17 cellular contexts compared by ENCODE assay signal in genomic region chr11:104000798-104001197, GRCh38. TPM values are rescaled to one million over a fixed set of nuclear protein-coding genes. Genes with fewer than 3 reads are reported as not detected.
DNase-seq lines count a peak whose midpoint lies in the region; ATAC-seq and TF ChIP-seq lines count a peak whose summit lies in the region.
"Had no signal": no experiment of that assay in that cellular context is flagged by ENCODE, and none has a peak within 500 bp of the region (broad histone marks: within the 10 kb centered on the region; RNA-seq: fewer than 3 reads in every experiment).

No MANE protein-coding gene starts in this region.

- H3K9me3 Mint-ChIP-seq in endothelial cell (ENCODE audit: unreplicated experiment) = no peaks in the 10 kb centered on the region
- no peaks in the 10 kb centered on the region for H3K9me3 Mint-ChIP-seq in activated CD8-positive, alpha-beta T cell treated with anti-CD3 and anti-CD28 coated beads for 36 hours
- H3K9me3 Mint-ChIP-seq: CD4-positive, alpha-beta memory T cell had no signal

- H3K36me3 Mint-ChIP-seq in endothelial cell (ENCODE audit: low read depth, unreplicated experiment) = no peaks in the 10 kb centered on the region
- H3K36me3 Mint-ChIP-seq in activated CD8-positive, alpha-beta T cell treated with anti-CD3 and anti-CD28 coated beads for 36 hours (ENCODE audit: low read depth) = no peaks in the 10 kb centered on the region
- H3K36me3 Mint-ChIP-seq: CD4-positive, alpha-beta memory T cell had no signal

- H2AFZ ChIP-seq in ACC112 (ENCODE audit: low read length, unreplicated experiment) = no peak overlapping the region

- POLR2A ChIA-PET in activated CD8-positive, alpha-beta T cell treated with anti-CD3 and anti-CD28 coated beads for 36 hours (lab: Charles Lee) = no interaction called here

- no peaks in the 10 kb centered on the region for H3K27me3 Mint-ChIP-seq in endothelial cell (ENCODE audit: unreplicated experiment)
- no peaks in the 10 kb centered on the region for H3K27me3 Mint-ChIP-seq in activated CD8-positive, alpha-beta T cell treated with anti-CD3 and anti-CD28 coated beads for 36 hours

- H3K36me3 ChIP-seq in ACC112 (ENCODE audit: insufficient read depth, low read length) = no peaks in the 10 kb centered on the region
- H3K36me3 ChIP-seq: BE2C had no signal

- no peak for ATAC-seq in GM18502 (IDR thresholded peaks at IDR 0.05; ENCODE audit: poor library complexity, unreplicated experiment)
- no peak for ATAC-seq in GM19397 (IDR thresholded peaks at IDR 0.05; ENCODE audit: unreplicated experiment)
- ATAC-seq in activated CD8-positive, alpha-beta T cell treated with anti-CD3 and anti-CD28 coated beads for 36 hours = no peak

- CTCF ChIA-PET in activated CD8-positive, alpha-beta T cell treated with anti-CD3 and anti-CD28 coated beads for 36 hours (lab: Charles Lee) = no interaction called here

- no peak overlapping the region for H3K27ac Mint-ChIP-seq in endothelial cell (ENCODE audit: unreplicated experiment)
- H3K27ac Mint-ChIP-seq in activated CD8-positive, alpha-beta T cell treated with anti-CD3 and anti-CD28 coated beads for 36 hours = no peak overlapping the region
- H3K27ac Mint-ChIP-seq: CD4-positive, alpha-beta memory T cell; H9 had no signal

- TF ChIP-seq CTCF in fibroblast of pulmonary artery (IDR thresholded peaks at IDR 0.05; ENCODE audit: low read length, missing control alignments) = no peak
- TF ChIP-seq CTCF in endothelial cell (IDR thresholded peaks at IDR 0.05; ENCODE audit: unreplicated experiment) = no peak
- TF ChIP-seq CTCF in activated CD8-positive, alpha-beta T cell treated with anti-CD3 and anti-CD28 coated beads for 36 hours (IDR thresholded peaks at IDR 0.05) = no peak

- no peaks in the 10 kb centered on the region for H3K79me2 ChIP-seq in ACC112 (ENCODE audit: control insufficient read depth, insufficient read depth, low read length, unreplicated experiment)

- no peaks in the 10 kb centered on the region for H3K4me1 Mint-ChIP-seq in endothelial cell (ENCODE audit: unreplicated experiment)
- H3K4me1 Mint-ChIP-seq in activated CD8-positive, alpha-beta T cell treated with anti-CD3 and anti-CD28 coated beads for 36 hours (ENCODE audit: low read depth) = no peaks in the 10 kb centered on the region
- H3K4me1 Mint-ChIP-seq: CD4-positive, alpha-beta memory T cell; H9 had no signal

- H3K4me3 Mint-ChIP-seq in endothelial cell (ENCODE audit: unreplicated experiment) = no peak overlapping the region
- no peak overlapping the region for H3K4me3 Mint-ChIP-seq in activated CD8-positive, alpha-beta T cell treated with anti-CD3 and anti-CD28 coated beads for 36 hours
- H3K4me3 Mint-ChIP-seq: CD4-positive, alpha-beta memory T cell; H9 had no signal

- DNase-seq in GM03348 (ENCODE audit: low spot score) (peak; percentile 18), astrocyte of the hippocampus (ENCODE audit: low read depth, low spot score) (peak; percentile 58), fibroblast of pulmonary artery (ENCODE audit: low read depth) (peak; percentile 78), endothelial cell (ENCODE audit: low spot score) (no peak)
- DNase-seq in activated CD8-positive, alpha-beta T cell treated with anti-CD3 and anti-CD28 coated beads for 36 hours = no peak
- DNase-seq: BE2C; CD4-positive, alpha-beta memory T cell; DMS79 treated with DMSO at 0.1 percent for 48 hours; GF-D8; H9; NCI-H1105 treated with DMSO at 0.1 percent for 48 hours; NCI-H187; NCI-H446 treated with DMSO at 0.1 percent for 48 hours; SHP77 treated with DMSO at 0.1 percent for 48 hours had no signal

- H3K4me3 ChIP-seq in ACC112 (ENCODE audit: low read depth, low read length) = no peak overlapping the region
- no peak overlapping the region for H3K4me3 ChIP-seq in fibroblast of pulmonary artery (replicated peaks; ENCODE audit: low read depth, low read length)

- H3K4me1 ChIP-seq in ACC112 (ENCODE audit: control insufficient read depth, insufficient read depth, low read length, unreplicated experiment) = peaks cover 18% of the 10 kb centered on the region
- H3K4me1 ChIP-seq: BE2C had no signal

- intact Hi-C loops in activated CD8-positive, alpha-beta T cell treated with anti-CD3 and anti-CD28 coated beads for 36 hours (cut with micrococcal nuclease) = no loop called here

- no peaks in the 10 kb centered on the region for H3K27me3 ChIP-seq in ACC112 (ENCODE audit: insufficient read depth, low read length)
- H3K27me3 ChIP-seq: BE2C had no signal

- H3K27ac ChIP-seq in ACC112 (ENCODE audit: low read depth, low read length) = peak overlapping the region; percentile 24

RNA-seq across cellular contexts. Expression of gene DDI1, which starts 35.6 kb away (rescaled TPM):
- total RNA-seq in endothelial cell (ENCODE audit: unreplicated experiment) = not detected
- total RNA-seq in activated CD8-positive, alpha-beta T cell treated with anti-CD3 and anti-CD28 coated beads for 36 hours = not detected
- total RNA-seq: CD4-positive, alpha-beta memory T cell; H9 had no signal

Comparison
In these comparisons a context has a peak if more than half of its experiments do, and no peak if none do; other contexts are left out.
1. DNase-seq: peak in GM03348 (single experiment), astrocyte of the hippocampus (single experiment) and fibroblast of pulmonary artery (single experiment); none in endothelial cell (single experiment) and activated CD8-positive, alpha-beta T cell treated with anti-CD3 and anti-CD28 coated beads for 36 hours (single experiment).